In genomic region chr5:138402640-138403039, GRCh38 we compare ENCODE assay signal across 16 cellular contexts. TPM values are rescaled to one million over a fixed set of nuclear protein-coding genes. Genes with fewer than 3 reads are reported as not detected.
DNase-seq lines count a peak whose midpoint lies in the region; ATAC-seq and TF ChIP-seq lines count a peak whose summit lies in the region.
"Had no signal": no experiment of that assay in that cellular context is flagged by ENCODE, and none has a peak within 500 bp of the region (broad histone marks: within the 10 kb centered on the region; RNA-seq: fewer than 3 reads in every experiment).

No MANE protein-coding gene starts in this region.

- peak overlapping the region; percentile 41 for H3K27ac Mint-ChIP-seq in activated T-helper 1 cell treated with anti-CD3 and anti-CD28 coated beads, Interleukin-12 subunit alpha, Interleukin-12 subunit beta, Interleukin-2, Interleukin-4 antibody, amounts not matched to agents 30 ng/mL and 10 ng/mL and 1 ng/mL, durations not matched to agents 14 hours and 24 hours and 36 hours

- H3K4me3 ChIP-seq in body of pancreas, result no peak overlapping the region
- H3K4me3 ChIP-seq: gastrocnemius medialis, thyroid gland had no signal

- no peaks in the 10 kb centered on the region for H3K27me3 ChIP-seq in body of pancreas
- H3K27me3 ChIP-seq: gastrocnemius medialis, thyroid gland had no signal

- no peak for DNase-seq in activated T-helper 1 cell treated with anti-CD3 and anti-CD28 coated beads, Interleukin-12 subunit alpha, Interleukin-12 subunit beta, Interleukin-2, Interleukin-4 antibody, amounts not matched to agents 30 ng/mL and 10 ng/mL and 1 ng/mL, durations not matched to agents 14 hours and 24 hours and 36 hours (ENCODE audit: low spot score)
- DNase-seq in body of pancreas (no peak), KBM-7 (no peak), NCI-H187 treated with DMSO at 0.1 percent for 48 hours (lab: John Stamatoyannopoulos, UW) (no peak), globus pallidus (ENCODE audit: low spot score) (no peak)
- DNase-seq: CD8-positive, alpha-beta memory T cell; effector CD8-positive, alpha-beta T cell; gastrocnemius medialis; GF-D8; NCI-H2107; PC-3; T-cell; thyroid gland had no signal

- H3K36me3 Mint-ChIP-seq in activated T-helper 1 cell treated with anti-CD3 and anti-CD28 coated beads, Interleukin-12 subunit alpha, Interleukin-12 subunit beta, Interleukin-2, Interleukin-4 antibody, amounts not matched to agents 30 ng/mL and 10 ng/mL and 1 ng/mL, durations not matched to agents 14 hours and 24 hours and 36 hours (ENCODE audit: low read depth), result peaks cover 46% of the 10 kb centered on the region

- intact Hi-C loops in activated T-helper 1 cell treated with anti-CD3 and anti-CD28 coated beads, Interleukin-12 subunit alpha, Interleukin-12 subunit beta, Interleukin-2, Interleukin-4 antibody, amounts not matched to agents 30 ng/mL and 10 ng/mL and 1 ng/mL, durations not matched to agents 14 hours and 24 hours and 36 hours (cut with micrococcal nuclease), result no loop called here
- intact Hi-C loops in body of pancreas (cut with DNase I), result no loop called here

- H3K9me3 ChIP-seq in body of pancreas, result no peaks in the 10 kb centered on the region
- H3K9me3 ChIP-seq: gastrocnemius medialis, thyroid gland had no signal

- H3K4me3 Mint-ChIP-seq in activated T-helper 1 cell treated with anti-CD3 and anti-CD28 coated beads, Interleukin-12 subunit alpha, Interleukin-12 subunit beta, Interleukin-2, Interleukin-4 antibody, amounts not matched to agents 30 ng/mL and 10 ng/mL and 1 ng/mL, durations not matched to agents 14 hours and 24 hours and 36 hours, result no peak overlapping the region
- H3K4me3 Mint-ChIP-seq: CD8-positive, alpha-beta memory T cell; T-cell had no signal

- H3K27me3 Mint-ChIP-seq in activated T-helper 1 cell treated with anti-CD3 and anti-CD28 coated beads, Interleukin-12 subunit alpha, Interleukin-12 subunit beta, Interleukin-2, Interleukin-4 antibody, amounts not matched to agents 30 ng/mL and 10 ng/mL and 1 ng/mL, durations not matched to agents 14 hours and 24 hours and 36 hours (ENCODE audit: insufficient read depth), result no peaks in the 10 kb centered on the region
- H3K27me3 Mint-ChIP-seq: CD8-positive, alpha-beta memory T cell; T-cell had no signal

- TF ChIP-seq CTCF in body of pancreas (IDR thresholded peaks at IDR 0.05), result no peak

- H3K27ac ChIP-seq in body of pancreas, result no peak overlapping the region
- H3K27ac ChIP-seq: gastrocnemius medialis, thyroid gland had no signal

- in situ Hi-C loops in KBM-7 (cut with MboI; ENCODE audit: low pct_unique_long_range_greater_than_20kb, low sequenced_read_pairs), result no loop called here

- no peaks in the 10 kb centered on the region for H3K4me1 ChIP-seq in body of pancreas
- H3K4me1 ChIP-seq: gastrocnemius medialis, thyroid gland had no signal

- ATAC-seq in GM18858 (IDR thresholded peaks at IDR 0.05; ENCODE audit: unreplicated experiment), result peak; percentile 76
- ATAC-seq in GM21360 (IDR thresholded peaks at IDR 0.05; ENCODE audit: unreplicated experiment), result peak; percentile 68
- ATAC-seq in HG03159 (IDR thresholded peaks at IDR 0.05; ENCODE audit: unreplicated experiment), result peak; percentile 68
- ATAC-seq in body of pancreas, result no peak
- ATAC-seq: gastrocnemius medialis, PC-3, T-cell had no signal

- H3K36me3 ChIP-seq in body of pancreas (replicated peaks in 1 of 2; ENCODE audit: insufficient read depth in 1 of 2, low read depth in 2 of 2), result peaks cover 6 to 25% of the 10 kb centered on the region in 2 donors

- TF ChIP-seq POLR2A in body of pancreas (IDR thresholded peaks at IDR 0.05), result no peak

- peaks cover 18% of the 10 kb centered on the region for H3K4me1 Mint-ChIP-seq in activated T-helper 1 cell treated with anti-CD3 and anti-CD28 coated beads, Interleukin-12 subunit alpha, Interleukin-12 subunit beta, Interleukin-2, Interleukin-4 antibody, amounts not matched to agents 30 ng/mL and 10 ng/mL and 1 ng/mL, durations not matched to agents 14 hours and 24 hours and 36 hours (ENCODE audit: low read depth)

- H3K9me3 Mint-ChIP-seq in activated T-helper 1 cell treated with anti-CD3 and anti-CD28 coated beads, Interleukin-12 subunit alpha, Interleukin-12 subunit beta, Interleukin-2, Interleukin-4 antibody, amounts not matched to agents 30 ng/mL and 10 ng/mL and 1 ng/mL, durations not matched to agents 14 hours and 24 hours and 36 hours, result no peaks in the 10 kb centered on the region
- H3K9me3 Mint-ChIP-seq: CD8-positive, alpha-beta memory T cell; T-cell had no signal

RNA-seq across cellular contexts. Expression of gene REEP2, which starts 36.2 kb away (rescaled TPM):
- 5.1 and 5.4 TPM in 2 replicates for total RNA-seq in activated T-helper 1 cell treated with anti-CD3 and anti-CD28 coated beads, Interleukin-12 subunit alpha, Interleukin-12 subunit beta, Interleukin-2, Interleukin-4 antibody, amounts not matched to agents 30 ng/mL and 10 ng/mL and 1 ng/mL, durations not matched to agents 14 hours and 24 hours and 36 hours
- total RNA-seq in body of pancreas, result 10 to 100 TPM in 1 of 2 donors, 1 to 10 TPM in 1; 1.8 to 11.2 TPM

RNA-seq across cellular contexts. Expression of gene KDM3B, which starts 50.2 kb away (rescaled TPM):
- total RNA-seq in activated T-helper 1 cell treated with anti-CD3 and anti-CD28 coated beads, Interleukin-12 subunit alpha, Interleukin-12 subunit beta, Interleukin-2, Interleukin-4 antibody, amounts not matched to agents 30 ng/mL and 10 ng/mL and 1 ng/mL, durations not matched to agents 14 hours and 24 hours and 36 hours, result 55.0 and 59.3 TPM in 2 replicates
- 10 to 100 TPM; 29.7 to 42.3 TPM for total RNA-seq in body of pancreas
